In genomic region chr19:44401787-44402115, GRCh38 we compare ENCODE assay signal across 8 cellular contexts. TPM values are rescaled to one million over a fixed set of nuclear protein-coding genes. Genes with fewer than 3 reads are reported as not detected.
A peak's percentile ranks its signal among the peaks of the same experiment; 100 is the strongest.
DNase-seq lines count a peak whose midpoint lies in the region; ATAC-seq and TF ChIP-seq lines count a peak whose summit lies in the region.

No MANE protein-coding gene starts in this region.

- H3K4me1 ChIP-seq in naive thymus-derived CD4-positive, alpha-beta T cell (ENCODE audit: control insufficient read depth in 2 of 2, insufficient read depth in 2 of 2, low read length in 2 of 2): no peaks in the 10 kb centered on the region
- no peaks in the 10 kb centered on the region for H3K4me1 ChIP-seq in vagina

- CTCF ChIA-PET in naive thymus-derived CD4-positive, alpha-beta T cell (lab: Charles Lee): no interaction called here

- H3K9me3 ChIP-seq in naive thymus-derived CD4-positive, alpha-beta T cell (ENCODE audit: control insufficient read depth in 2 of 3, low read length in 3 of 3): peaks cover 0 to 8% (median 0%) of the 10 kb centered on the region in 3 experiments
- H3K9me3 ChIP-seq in vagina: no peaks in the 10 kb centered on the region
- H3K9me3 ChIP-seq in T-helper 17 cell (ENCODE audit: control insufficient read depth, low read length, poor library complexity, severe bottlenecking): no peaks in the 10 kb centered on the region

- no peak for TF ChIP-seq POLR2A in vagina (IDR thresholded peaks at IDR 0.05)

- peaks cover 3% of the 10 kb centered on the region for H3K27me3 Mint-ChIP-seq in stimulated activated naive CD8-positive, alpha-beta T cell treated with anti-CD3 and anti-CD28 coated beads, Interleukin-15, Interleukin-2, amounts not matched to agents 100 ng/mL and 50 ng/mL, for 24 hours
- peaks cover 0 to 21% (median 8%) of the 10 kb centered on the region in 5 donors for H3K27me3 Mint-ChIP-seq in naive thymus-derived CD4-positive, alpha-beta T cell
- no peaks in the 10 kb centered on the region for H3K27me3 Mint-ChIP-seq in T-helper 17 cell

- POLR2A ChIA-PET in naive thymus-derived CD4-positive, alpha-beta T cell (lab: Charles Lee): no interaction called here

- peak overlapping the region in 10 of 59 donors; percentile 0 to 62 (median 44) for H3K27ac ChIP-seq in dorsolateral prefrontal cortex
- H3K27ac ChIP-seq in naive thymus-derived CD4-positive, alpha-beta T cell (ENCODE audit: low read depth, low read length): no peak overlapping the region
- H3K27ac ChIP-seq in vagina: no peak overlapping the region

- no peaks in the 10 kb centered on the region for H3K36me3 ChIP-seq in naive thymus-derived CD4-positive, alpha-beta T cell (ENCODE audit: control insufficient read depth in 2 of 3, insufficient read depth in 3 of 3, low read length in 3 of 3)
- H3K36me3 ChIP-seq in vagina: no peaks in the 10 kb centered on the region

- ATAC-seq in stimulated activated naive CD8-positive, alpha-beta T cell treated with anti-CD3 and anti-CD28 coated beads, Interleukin-15, Interleukin-2, amounts not matched to agents 100 U/mL and 50 U/mL, for 24 hours: no peak
- ATAC-seq in naive thymus-derived CD4-positive, alpha-beta T cell: no peak
- ATAC-seq in T-helper 17 cell (no peak), HG03432 (IDR thresholded peaks at IDR 0.05; ENCODE audit: unreplicated experiment) (no peak)

- H3K36me3 Mint-ChIP-seq in stimulated activated naive CD8-positive, alpha-beta T cell treated with anti-CD3 and anti-CD28 coated beads, Interleukin-15, Interleukin-2, amounts not matched to agents 100 ng/mL and 50 ng/mL, for 24 hours (ENCODE audit: low read depth): peaks cover 36% of the 10 kb centered on the region
- H3K36me3 Mint-ChIP-seq in naive thymus-derived CD4-positive, alpha-beta T cell: peaks cover 3 to 39% (median 24%) of the 10 kb centered on the region in 5 donors
- peaks cover under 1% of the 10 kb centered on the region for H3K36me3 Mint-ChIP-seq in T-helper 17 cell (ENCODE audit: low read depth)

- H3K27ac Mint-ChIP-seq in stimulated activated naive CD8-positive, alpha-beta T cell treated with anti-CD3 and anti-CD28 coated beads, Interleukin-15, Interleukin-2, amounts not matched to agents 100 ng/mL and 50 ng/mL, for 24 hours: peak overlapping the region; percentile 82
- peak overlapping the region in 3 of 9 donors; percentile 75 to 94 (median 77) for H3K27ac Mint-ChIP-seq in naive thymus-derived CD4-positive, alpha-beta T cell
- no peak overlapping the region for H3K27ac Mint-ChIP-seq in T-helper 17 cell

- intact Hi-C loops in dorsolateral prefrontal cortex (cut with DNase I): loop anchor here (1.0 to 5.0 kb wide), 3 partner anchors 44 to 99 kb away; partner anchors contain the start of genes ZNF112 (in 2 of the 2) and ZNF180 (in 1 of the 2)
- intact Hi-C loops in naive thymus-derived CD4-positive, alpha-beta T cell (cut with micrococcal nuclease): loop anchor here (1.0 kb wide), 2 partner anchors 96 to 99 kb away; partner anchors contain the start of genes ZNF180 (in 2 of the 2) and ZNF235 (in 1 of the 2)
- intact Hi-C loops in vagina (cut with DNase I): no loop called here

- no peak for DNase-seq in stimulated activated naive CD8-positive, alpha-beta T cell treated with anti-CD3 and anti-CD28 coated beads, Interleukin-15, Interleukin-2, amounts not matched to agents 100 U/mL and 50 U/mL, for 24 hours
- DNase-seq in dorsolateral prefrontal cortex (no peak), vagina (ENCODE audit: extremely low spot score in 2 of 2) (no peak), T-helper 17 cell (no peak), NCI-H1694 (lab: John Stamatoyannopoulos, UW) (no peak)
- no peak for DNase-seq in naive thymus-derived CD4-positive, alpha-beta T cell

- TF ChIP-seq CTCF in dorsolateral prefrontal cortex (IDR thresholded peaks at IDR 0.05 in 54 of 56, conservative IDR thresholded peaks at IDR 0.05 in 2 of 56; ENCODE audit: low read depth in 1 of 56, partially characterized antibody in 56 of 56): peak in 2 of 56 donors; percentile 2 to 6
- no peak for TF ChIP-seq CTCF in vagina (IDR thresholded peaks at IDR 0.05)

- H3K4me3 Mint-ChIP-seq in stimulated activated naive CD8-positive, alpha-beta T cell treated with anti-CD3 and anti-CD28 coated beads, Interleukin-15, Interleukin-2, amounts not matched to agents 100 ng/mL and 50 ng/mL, for 24 hours: peak overlapping the region; percentile 86
- peak overlapping the region in 9 of 10 donors; percentile 90 to 100 (median 93) for H3K4me3 Mint-ChIP-seq in naive thymus-derived CD4-positive, alpha-beta T cell
- no peak overlapping the region for H3K4me3 Mint-ChIP-seq in T-helper 17 cell

- peaks cover 8% of the 10 kb centered on the region for H3K4me1 Mint-ChIP-seq in stimulated activated naive CD8-positive, alpha-beta T cell treated with anti-CD3 and anti-CD28 coated beads, Interleukin-15, Interleukin-2, amounts not matched to agents 100 ng/mL and 50 ng/mL, for 24 hours (ENCODE audit: low read depth)
- H3K4me1 Mint-ChIP-seq in naive thymus-derived CD4-positive, alpha-beta T cell: peaks cover 4 to 14% (median 6%) of the 10 kb centered on the region in 7 donors
- H3K4me1 Mint-ChIP-seq in T-helper 17 cell: no peaks in the 10 kb centered on the region

- H3K27me3 ChIP-seq in dorsolateral prefrontal cortex (no peaks in the 10 kb centered on the region), vagina (no peaks in the 10 kb centered on the region)
- no peaks in the 10 kb centered on the region for H3K27me3 ChIP-seq in naive thymus-derived CD4-positive, alpha-beta T cell (ENCODE audit: control insufficient read depth in 2 of 2, insufficient read depth in 2 of 2, low read length in 2 of 2)

- H3K9me3 Mint-ChIP-seq in stimulated activated naive CD8-positive, alpha-beta T cell treated with anti-CD3 and anti-CD28 coated beads, Interleukin-15, Interleukin-2, amounts not matched to agents 100 ng/mL and 50 ng/mL, for 24 hours: peaks cover 34% of the 10 kb centered on the region
- H3K9me3 Mint-ChIP-seq in naive thymus-derived CD4-positive, alpha-beta T cell: peaks cover 0 to 79% (median 41%) of the 10 kb centered on the region in 11 donors

- H3K4me3 ChIP-seq in dorsolateral prefrontal cortex (peak overlapping the region; percentile 51 to 87 (median 71)), vagina (peak overlapping the region; percentile 52 to 63)
- H3K4me3 ChIP-seq in naive thymus-derived CD4-positive, alpha-beta T cell (ENCODE audit: low read length): peak overlapping the region; percentile 57

RNA-seq across cellular contexts. Expression of gene ZNF285, which starts 0.3 kb away (rescaled TPM):
- 10 to 100 TPM in 90 of 120 experiments, 1 to 10 TPM in 30; 6.4 to 17.3 (median 11.3) TPM for total RNA-seq in dorsolateral prefrontal cortex
- total RNA-seq in naive thymus-derived CD4-positive, alpha-beta T cell: 1 to 10 TPM in 2 of 5 experiments, under 1 TPM in 3; 0.10 to 4.8 (median 0.90) TPM
- 1 to 10 TPM; 1.8 to 5.3 TPM for polyA plus RNA-seq in naive thymus-derived CD4-positive, alpha-beta T cell
- total RNA-seq in vagina: 0.98 TPM
- total RNA-seq in T-helper 17 cell: under 1 TPM in 1 of 2 donors, not detected in 1; 0.85 TPM

RNA-seq across cellular contexts. Expression of gene ZNF112, which starts 45.3 kb away (rescaled TPM):
- 10 to 100 TPM in 107 of 120 experiments, 1 to 10 TPM in 13; 8.1 to 22.7 (median 12.7) TPM for total RNA-seq in dorsolateral prefrontal cortex
- under 1 TPM in 3 of 5 experiments, not detected in 2; 0.16 to 0.40 (median 0.17) TPM for total RNA-seq in naive thymus-derived CD4-positive, alpha-beta T cell
- polyA plus RNA-seq in naive thymus-derived CD4-positive, alpha-beta T cell: not detected
- total RNA-seq in vagina: 9.6 TPM
- not detected for total RNA-seq in T-helper 17 cell

RNA-seq across cellular contexts. Expression of gene ZNF229, which starts 46.5 kb away (rescaled TPM):
- 10 to 100 TPM in 14 of 120 experiments, 1 to 10 TPM in 106; 2.4 to 14.4 (median 6.5) TPM for total RNA-seq in dorsolateral prefrontal cortex
- 1 to 10 TPM in 2 of 5 experiments, under 1 TPM in 3; 0.15 to 2.3 (median 0.73) TPM for total RNA-seq in naive thymus-derived CD4-positive, alpha-beta T cell
- polyA plus RNA-seq in naive thymus-derived CD4-positive, alpha-beta T cell: 1 to 10 TPM; 2.4 to 2.5 TPM
- 2.0 TPM for total RNA-seq in vagina
- total RNA-seq in T-helper 17 cell: under 1 TPM in 1 of 2 donors, not detected in 1; 0.25 TPM
